Comparison of ENCODE assay signal across 17 cellular contexts in the genomic region with DNA sequence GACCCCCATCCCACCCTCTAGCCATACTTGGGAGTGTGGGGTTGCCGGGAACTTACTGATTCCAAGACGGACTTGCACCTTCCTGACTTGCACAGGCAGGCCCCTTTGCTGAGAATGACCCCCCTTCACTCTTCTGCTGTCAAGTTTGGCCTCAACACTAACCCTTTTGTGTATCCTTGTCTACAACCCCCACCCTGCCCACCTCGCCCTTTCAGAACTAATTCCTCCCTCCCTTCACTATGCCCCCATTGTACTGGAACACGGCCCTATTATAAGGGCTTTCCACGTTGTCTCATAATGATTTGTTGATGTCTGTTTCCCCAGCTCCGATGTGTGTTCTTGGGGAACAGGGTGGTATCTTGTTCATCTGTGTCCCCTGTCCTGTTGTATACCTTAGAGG. TPM values are rescaled to one million over a fixed set of nuclear protein-coding genes. Genes with fewer than 3 reads are reported as not detected.
DNase-seq lines count a peak whose midpoint lies in the region; ATAC-seq, FAIRE-seq and TF ChIP-seq lines count a peak whose summit lies in the region.
"Had no signal": no experiment of that assay in that cellular context is flagged by ENCODE, and none has a peak within 500 bp of the region (broad histone marks: within the 10 kb centered on the region; RNA-seq: fewer than 3 reads in every experiment).

No MANE protein-coding gene starts in this region.

- H3K4me3 ChIP-seq in H1 (ENCODE audit: extremely low read depth in 1 of 4, insufficient read depth in 2 of 4, low read depth in 3 of 4, low read length in 4 of 4): no peak overlapping the region
- no peak overlapping the region for H3K4me3 ChIP-seq in smooth muscle cell
- H3K4me3 ChIP-seq: coronary artery, uterus had no signal

- POLR2A ChIA-PET in T-cell (lab: Charles Lee) (no interaction called here), H1 (lab: Charles Lee; ENCODE audit: partially characterized antibody) (no interaction called here)

- H4K8ac ChIP-seq in H1 (ENCODE audit: extremely low read depth, insufficient read depth, low read length): no peak overlapping the region

- no peak overlapping the region for H3K23ac ChIP-seq in H1 (ENCODE audit: insufficient read length)

- no peak overlapping the region for H2AK5ac ChIP-seq in H1 (ENCODE audit: low read depth, low read length)

- H2BK5ac ChIP-seq in H1 (ENCODE audit: low read depth, low read length): no peak overlapping the region

- H3K27me3 ChIP-seq in H1 (replicated peaks in 1 of 4; ENCODE audit: control insufficient read depth in 3 of 4, extremely low read depth in 1 of 4, insufficient read depth in 3 of 4, low read length in 3 of 4): peaks cover 0 to 4% (median under 1%) of the 10 kb centered on the region in 4 experiments; a peak in 4 of 7 replicates
- no peaks in the 10 kb centered on the region for H3K27me3 ChIP-seq in smooth muscle cell (ENCODE audit: low read depth)
- H3K27me3 ChIP-seq: uterus had no signal

- no peak overlapping the region for H2BK20ac ChIP-seq in H1 (ENCODE audit: low read length)

- peaks cover 38% of the 10 kb centered on the region for H3K4me1 Mint-ChIP-seq in activated CD8-positive, alpha-beta memory T cell treated with anti-CD3 and anti-CD28 coated beads, Interleukin-2, amount 10 ng/mL, durations not matched to agents 7 days and 5 days
- peaks cover 41 to 59% (median 43%) of the 10 kb centered on the region in 3 donors for H3K4me1 Mint-ChIP-seq in T-cell

- no peak for TF ChIP-seq CTCF in H1 (IDR thresholded peaks at IDR 0.05; ENCODE audit: control extremely low read depth in 1 of 3, insufficient read depth in 1 of 3, low read depth in 1 of 3, low read length in 3 of 3)
- no peak for TF ChIP-seq CTCF in smooth muscle cell (IDR thresholded peaks at IDR 0.05; ENCODE audit: borderline replicate concordance, insufficient read depth, poor library complexity, severe bottlenecking)

- no peak for ATAC-seq in activated CD8-positive, alpha-beta memory T cell treated with anti-CD3 and anti-CD28 coated beads, Interleukin-2, amount 10 ng/mL, durations not matched to agents 7 days and 5 days
- ATAC-seq in T-cell (replicated peaks in 1 of 4): no peak
- no peak for ATAC-seq in SK-N-SH treated with all-trans-retinoic acid at 6 μM for 48 hours
- no peak for ATAC-seq in HG02610 (IDR thresholded peaks at IDR 0.05; ENCODE audit: unreplicated experiment)
- ATAC-seq: esophagus mucosa, WTC11 had no signal

- peaks cover 17% of the 10 kb centered on the region for H3K36me3 Mint-ChIP-seq in activated CD8-positive, alpha-beta memory T cell treated with anti-CD3 and anti-CD28 coated beads, Interleukin-2, amount 10 ng/mL, durations not matched to agents 7 days and 5 days
- peaks cover 16% of the 10 kb centered on the region for H3K36me3 Mint-ChIP-seq in T-cell
- H3K36me3 Mint-ChIP-seq: WTC11 had no signal

- no peaks in the 10 kb centered on the region for H3K27me3 Mint-ChIP-seq in activated CD8-positive, alpha-beta memory T cell treated with anti-CD3 and anti-CD28 coated beads, Interleukin-2, amount 10 ng/mL, durations not matched to agents 7 days and 5 days
- H3K27me3 Mint-ChIP-seq in T-cell: no peaks in the 10 kb centered on the region

- no peak overlapping the region for H2BK15ac ChIP-seq in H1 (ENCODE audit: low read length)

- H3K27ac ChIP-seq in H1 (ENCODE audit: low read depth, low read length) (no peak overlapping the region), smooth muscle cell (ENCODE audit: low read depth) (no peak overlapping the region)
- H3K27ac ChIP-seq: parathyroid adenoma had no signal

- H3K4me3 Mint-ChIP-seq in activated CD8-positive, alpha-beta memory T cell treated with anti-CD3 and anti-CD28 coated beads, Interleukin-2, amount 10 ng/mL, durations not matched to agents 7 days and 5 days: no peak overlapping the region
- H3K4me3 Mint-ChIP-seq in T-cell: peak overlapping the region in 1 of 3 donors; percentile 18
- H3K4me3 Mint-ChIP-seq: WTC11 had no signal

- H3K56ac ChIP-seq in H1 (replicated peaks; ENCODE audit: insufficient read length, low read depth, low read length): no peak overlapping the region

- H3K4me1 ChIP-seq in H1 (replicated peaks in 1 of 4; ENCODE audit: control insufficient read depth in 3 of 4, insufficient read depth in 4 of 4, low read length in 3 of 4) (peaks cover 3 to 11% (median 7%) of the 10 kb centered on the region in 4 experiments; a peak in 6 of 7 replicates), smooth muscle cell (ENCODE audit: low read depth) (peaks cover 22% of the 10 kb centered on the region)
- H3K4me1 ChIP-seq: uterus had no signal

- H2BK12ac ChIP-seq in H1 (ENCODE audit: low read depth, low read length): peak overlapping the region; percentile 18; the same call in 1 of the 2 replicates

- H3K79me2 ChIP-seq in H1 (ENCODE audit: control insufficient read depth in 1 of 2, insufficient read depth in 2 of 2, low read length in 2 of 2): no peaks in the 10 kb centered on the region
- H3K79me2 ChIP-seq in smooth muscle cell (ENCODE audit: low read depth): peaks cover 5% of the 10 kb centered on the region
- H3K79me2 ChIP-seq: parathyroid adenoma had no signal

- H4K20me1 ChIP-seq in H1 (replicated peaks in 1 of 2; ENCODE audit: control insufficient read depth in 1 of 2, insufficient read depth in 2 of 2, low read length in 2 of 2) (no peaks in the 10 kb centered on the region), smooth muscle cell (ENCODE audit: low read depth) (peaks cover 5% of the 10 kb centered on the region)

- TF ChIP-seq RAD21 in H1 (IDR thresholded peaks at IDR 0.05 in 1 of 2, conservative IDR thresholded peaks at IDR 0.05 in 1 of 2; ENCODE audit: low read depth in 2 of 2, low read length in 2 of 2): no peak

- no peaks in the 10 kb centered on the region for H3K79me1 ChIP-seq in H1 (ENCODE audit: low read depth, low read length)

- H2AFZ ChIP-seq in H1 (ENCODE audit: low read length) (no peak overlapping the region), smooth muscle cell (ENCODE audit: low read depth) (peak overlapping the region; percentile 2)
- H2AFZ ChIP-seq: parathyroid adenoma had no signal

- no peak for FAIRE-seq in H1 (lab: Jason Lieb, UNC)
- FAIRE-seq: astrocyte had no signal

- no peak overlapping the region for H3K4ac ChIP-seq in H1 (replicated peaks; ENCODE audit: insufficient read length, low read depth, low read length)

- H3K9ac ChIP-seq in H1 (replicated peaks in 1 of 4; ENCODE audit: extremely low read depth in 1 of 4, low read depth in 3 of 4, low read length in 3 of 4) (no peak overlapping the region), smooth muscle cell (ENCODE audit: low read depth) (no peak overlapping the region)
- H3K9ac ChIP-seq: parathyroid adenoma had no signal

- no peak overlapping the region for H4K5ac ChIP-seq in H1 (ENCODE audit: insufficient read length, low read depth, low read length)

- peaks cover 5% of the 10 kb centered on the region; the same call in 1 of the 2 replicates for H3K23me2 ChIP-seq in H1 (ENCODE audit: low read depth, low read length)

- H3K14ac ChIP-seq in H1 (ENCODE audit: insufficient read length): no peak overlapping the region

- H4K91ac ChIP-seq in H1 (replicated peaks; ENCODE audit: insufficient read length, low read length): no peak overlapping the region

- TF ChIP-seq POLR2A in H1 (IDR thresholded peaks at IDR 0.05; ENCODE audit: control extremely low read depth in 1 of 2, low read depth in 2 of 2, low read length in 2 of 2): no peak

- H3K9me3 Mint-ChIP-seq in activated CD8-positive, alpha-beta memory T cell treated with anti-CD3 and anti-CD28 coated beads, Interleukin-2, amount 10 ng/mL, durations not matched to agents 7 days and 5 days (ENCODE audit: low read depth): peaks cover 3% of the 10 kb centered on the region
- H3K9me3 Mint-ChIP-seq in T-cell: no peaks in the 10 kb centered on the region
- H3K9me3 Mint-ChIP-seq: WTC11 had no signal

- H3F3A ChIP-seq in smooth muscle cell (ENCODE audit: low read depth): peaks cover 19% of the 10 kb centered on the region

- TF ChIP-seq EP300 in H1 (IDR thresholded peaks at IDR 0.05; ENCODE audit: borderline replicate concordance in 1 of 2, low read depth in 2 of 2, low read length in 2 of 2): no peak

- H3K27ac Mint-ChIP-seq in activated CD8-positive, alpha-beta memory T cell treated with anti-CD3 and anti-CD28 coated beads, Interleukin-2, amount 10 ng/mL, durations not matched to agents 7 days and 5 days: peak overlapping the region; percentile 60
- H3K27ac Mint-ChIP-seq in T-cell: peak overlapping the region; percentile 44 to 81
- H3K27ac Mint-ChIP-seq: WTC11 had no signal

- DNase-seq in activated CD8-positive, alpha-beta memory T cell treated with anti-CD3 and anti-CD28 coated beads, Interleukin-2, amount 10 ng/mL, durations not matched to agents 7 days and 5 days: no peak
- no peak for DNase-seq in activated CD8-positive, alpha-beta memory T cell treated with anti-CD3 and anti-CD28 coated beads for 24 hours
- no peak for DNase-seq in T-cell
- DNase-seq in H1 (ENCODE audit: low read depth in 1 of 2, low spot score in 2 of 2): no peak
- no peak for DNase-seq in smooth muscle cell (lab: John Stamatoyannopoulos, UW; ENCODE audit: unreplicated experiment)
- no peak for DNase-seq in NCI-H1417 (lab: John Stamatoyannopoulos, UW)
- DNase-seq: head of caudate nucleus, NCI-H2107, NCI-H748 treated with DMSO at 0.1 percent for 48 hours, uterus had no signal

- 97% methylated on average over 6 of the region's 6 CpGs; no CpG with 5 or more reads in 1 of the 2 experiments for WGBS in H1 (ENCODE audit: extremely low coverage in 1 of 2, insufficient coverage in 1 of 2, insufficient read length in 1 of 2, insufficient replicate concordance in 2 of 2, low coverage in 1 of 2, low lambda C conversion rate in 2 of 2, missing lambda C conversion rate in 1 of 2), 2 experiments
- 95% methylated on average over 6 of the region's 6 CpGs for WGBS in smooth muscle cell (ENCODE audit: low lambda C conversion rate)

- no peaks in the 10 kb centered on the region for H3K36me3 ChIP-seq in H1 (ENCODE audit: control insufficient read depth in 2 of 4, insufficient read depth in 4 of 4, low read length in 3 of 4)
- no peaks in the 10 kb centered on the region for H3K36me3 ChIP-seq in smooth muscle cell (ENCODE audit: low read depth)
- H3K36me3 ChIP-seq: uterus had no signal

- no peak overlapping the region for H3K4me2 ChIP-seq in H1 (ENCODE audit: insufficient read depth in 1 of 2, low read depth in 2 of 2, low read length in 2 of 2)
- H3K4me2 ChIP-seq in smooth muscle cell: no peak overlapping the region

- H2BK120ac ChIP-seq in H1 (replicated peaks; ENCODE audit: low read depth, low read length): no peak overlapping the region

- H3K18ac ChIP-seq in H1 (ENCODE audit: extremely low read depth, low read length): no peak overlapping the region

- CTCF ChIA-PET in activated CD8-positive, alpha-beta memory T cell treated with anti-CD3 and anti-CD28 coated beads, Interleukin-2, amount 10 ng/mL, durations not matched to agents 7 days and 5 days (lab: Charles Lee): no interaction called here
- CTCF ChIA-PET in T-cell (lab: Charles Lee): interaction anchor here in 1 of 2 donors (1.1 kb wide), 1 partner anchor 144 kb away, joined by 3 read pairs; no protein-coding TSS in a partner anchor
- CTCF ChIA-PET in H1 (lab: Charles Lee; ENCODE audit: partially characterized antibody): interaction anchor here (1.5 kb wide), 1 partner anchor 35 kb away, joined by 3 read pairs; no protein-coding TSS in a partner anchor

- H3K9me3 ChIP-seq in H1 (ENCODE audit: insufficient read depth in 2 of 2, low read depth in 1 of 2, low read length in 1 of 2) (no peaks in the 10 kb centered on the region), smooth muscle cell (replicated peaks; ENCODE audit: low read depth) (no peaks in the 10 kb centered on the region)
- H3K9me3 ChIP-seq: uterus had no signal

RNA-seq across cellular contexts. Expression of a gene that starts 4.4 kb away (rescaled TPM):
- total RNA-seq in activated CD8-positive, alpha-beta memory T cell treated with anti-CD3 and anti-CD28 coated beads, Interleukin-2, amount 10 ng/mL, durations not matched to agents 7 days and 5 days: 100 to 1,000 TPM in 1 of 2 experiments, 10 to 100 TPM in 1; 84.5 to 114 TPM
- 10 to 100 TPM; 30.8 to 55.3 (median 33.7) TPM for total RNA-seq in T-cell
- total RNA-seq in H1 (2021; fragmentation: NEBNext Ultra II Directional; extraction: Animal tissue kit (Norgen Biotek cat#: 25700)): 12.0 and 12.8 TPM in 2 replicates
- polyA plus RNA-seq in H1 (2011; rRNA removed): 3.6 and 5.7 TPM in 2 replicates
- 5.1 TPM for polyA plus RNA-seq in H1 (2011; cell fraction: cytosol; rRNA removed)
- 6.5 TPM for polyA plus RNA-seq in H1 (2011; cell fraction: nucleus; rRNA removed)
- polyA plus RNA-seq in H1 (2012, experiment 1 of 2): 2.8 to 5.6 TPM (median 3.9 TPM) in 4 replicates
- 1.6 TPM for polyA plus RNA-seq in H1 (2012, experiment 2 of 2)
- polyA plus RNA-seq in H1 (2013, experiment 1 of 2): 4.9 TPM
- polyA plus RNA-seq in H1 (2013, experiment 2 of 2): 4.8 TPM
- 10.0 and 13.9 TPM in 2 replicates for polyA minus RNA-seq in H1 (2011; rRNA and poly(A)+ RNA removed)
- 5.9 TPM for polyA minus RNA-seq in H1 (2011; cell fraction: cytosol; rRNA and poly(A)+ RNA removed)
- polyA minus RNA-seq in H1 (2011; cell fraction: nucleus; rRNA and poly(A)+ RNA removed): 5.2 TPM
- total RNA-seq in smooth muscle cell: 127 and 139 TPM in 2 replicates
- polyA plus RNA-seq in smooth muscle cell: 75.2 and 85.6 TPM in 2 replicates
